Comparison of ENCODE assay signal across 4 cellular contexts in genomic region chr9:133615897-133616188, GRCh38. TPM values are rescaled to one million over a fixed set of nuclear protein-coding genes. Genes with fewer than 3 reads are reported as not detected.
"Had no signal": no experiment of that assay in that cellular context is flagged by ENCODE, and none has a peak within 500 bp of the region (broad histone marks: within the 10 kb centered on the region; RNA-seq: fewer than 3 reads in every experiment).

No MANE protein-coding gene starts in this region.

- DNase-seq: GDM1, GF-D8 had no signal

- H3K4me3 ChIP-seq: GM12878 had no signal

- ATAC-seq: GM12878 had no signal

RNA-seq across cellular contexts. Expression of gene FAM163B, which starts 6.7 kb away (rescaled TPM):
- total RNA-seq: G401, GM12878 had no signal
- polyA plus RNA-seq: GM12878 had no signal

RNA-seq across cellular contexts. Expression of gene DBH, which starts 20.3 kb away (rescaled TPM):
- total RNA-seq: G401, GM12878 had no signal
- polyA plus RNA-seq: GM12878 had no signal
